ENCODE assay signal across 8 cellular contexts in the genomic region with DNA sequence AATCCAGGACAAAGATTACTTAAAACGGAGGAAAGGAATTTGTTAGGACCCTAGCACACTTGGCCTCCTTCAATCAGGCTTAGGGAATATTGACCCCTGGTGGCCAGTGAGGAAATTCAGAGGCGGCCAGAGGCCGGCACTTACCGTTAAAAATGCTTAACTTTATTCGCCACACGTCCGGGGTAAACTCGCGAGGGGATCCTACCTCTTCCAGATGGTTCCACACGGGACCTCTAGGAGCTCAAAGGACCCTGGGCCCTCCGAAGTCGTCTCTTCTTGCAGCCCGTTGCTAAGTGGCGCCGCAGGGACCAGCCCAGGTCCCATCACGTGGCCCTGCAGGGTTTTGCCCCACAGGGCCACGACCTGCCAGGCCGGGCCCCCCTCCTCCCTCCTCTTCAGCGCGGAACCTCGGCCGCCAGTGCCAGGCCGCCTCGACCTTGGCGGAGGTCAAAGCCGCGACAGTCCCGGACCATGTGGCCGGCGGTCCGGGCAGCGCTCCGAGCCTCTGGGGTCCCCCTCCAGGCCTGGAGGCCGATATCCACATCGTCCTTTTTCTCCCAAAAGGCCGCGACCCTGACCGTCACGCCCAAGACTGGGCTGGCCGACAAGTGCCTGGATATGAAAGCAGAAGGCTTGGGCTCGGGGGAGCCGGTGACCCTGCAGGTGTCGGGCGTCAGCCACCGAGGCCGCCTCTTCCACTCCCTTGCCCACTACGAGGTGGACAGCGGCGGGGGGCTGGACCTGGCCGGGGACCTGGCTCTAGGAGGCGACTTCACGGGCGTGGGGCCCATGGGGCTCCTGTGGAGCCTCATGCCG. TPM values are rescaled to one million over a fixed set of nuclear protein-coding genes. Genes with fewer than 3 reads are reported as not detected.
DNase-seq lines count a peak whose midpoint lies in the region; ATAC-seq and TF ChIP-seq lines count a peak whose summit lies in the region.

No MANE protein-coding gene starts in this region.

- intact Hi-C loops in lower lobe of right lung (cut with DNase I) = no loop called here

- DNase-seq in DMS 273 (lab: John Stamatoyannopoulos, UW; ENCODE audit: unreplicated experiment) = peak; percentile 86
- DNase-seq in NCI-H526 treated with DMSO at 0.1 percent for 48 hours (lab: John Stamatoyannopoulos, UW) = peak; percentile 19
- peak; percentile 86 for DNase-seq in activated CD8-positive, alpha-beta memory T cell treated with anti-CD3 and anti-CD28 coated beads for 24 hours
- DNase-seq in effector CD8-positive, alpha-beta T cell (lab: John Stamatoyannopoulos, UW) = peak; percentile 14
- DNase-seq in lower lobe of right lung = peak; percentile 75
- peak in 2 of 3 experiments; percentile 47 to 48 for DNase-seq in stimulated activated CD4-positive, alpha-beta T cell treated with anti-CD3 and anti-CD28 coated beads, TNF-alpha, amount 100 ng/mL, for 24 hours (ENCODE audit: low read depth in 3 of 3)

- peak; percentile 82 for TF ChIP-seq CTCF in lower lobe of right lung (IDR thresholded peaks at IDR 0.05)

- H3K4me3 ChIP-seq in lower lobe of right lung = peak overlapping the region; percentile 67

- H3K4me1 ChIP-seq in lower lobe of right lung = peaks cover 13% of the 10 kb centered on the region

- H3K27ac ChIP-seq in lower lobe of right lung = peak overlapping the region; percentile 61

- no peaks in the 10 kb centered on the region for H3K9me3 ChIP-seq in lower lobe of right lung

- no peaks in the 10 kb centered on the region for H3K36me3 ChIP-seq in lower lobe of right lung

- peak; percentile 55 for ATAC-seq in HG02852 (IDR thresholded peaks at IDR 0.05; ENCODE audit: unreplicated experiment)
- peak; percentile 91 for ATAC-seq in lower lobe of right lung
- ATAC-seq in HG02840 (IDR thresholded peaks at IDR 0.05; ENCODE audit: low FRiP score, unreplicated experiment) = no peak

- no peaks in the 10 kb centered on the region for H3K27me3 ChIP-seq in lower lobe of right lung (ENCODE audit: low read depth)

RNA-seq across cellular contexts. Expression of a gene that starts 11.1 kb away (rescaled TPM):
- 14.7 TPM for total RNA-seq in lower lobe of right lung

RNA-seq across cellular contexts. Expression of a gene that starts 21.4 kb away (rescaled TPM):
- total RNA-seq in lower lobe of right lung = not detected

RNA-seq across cellular contexts. Expression of a gene that starts 42.1 kb away (rescaled TPM):
- total RNA-seq in lower lobe of right lung = 5.0 TPM

Comparison
In these comparisons a context has a peak if more than half of its experiments do, and no peak if none do; other contexts are left out.
1. DNase-seq: peak in every context shown above with its lines; median percentile 86 in DMS 273; 86 in activated CD8-positive, alpha-beta memory T cell treated with anti-CD3 and anti-CD28 coated beads for 24 hours; 75 in lower lobe of right lung; 48 in stimulated activated CD4-positive, alpha-beta T cell treated with anti-CD3 and anti-CD28 coated beads, TNF-alpha, amount 100 ng/mL, for 24 hours; 19 in NCI-H526 treated with DMSO at 0.1 percent for 48 hours; 14 in effector CD8-positive, alpha-beta T cell.